Comparison of ENCODE assay signal across 22 cellular contexts in the genomic region with DNA sequence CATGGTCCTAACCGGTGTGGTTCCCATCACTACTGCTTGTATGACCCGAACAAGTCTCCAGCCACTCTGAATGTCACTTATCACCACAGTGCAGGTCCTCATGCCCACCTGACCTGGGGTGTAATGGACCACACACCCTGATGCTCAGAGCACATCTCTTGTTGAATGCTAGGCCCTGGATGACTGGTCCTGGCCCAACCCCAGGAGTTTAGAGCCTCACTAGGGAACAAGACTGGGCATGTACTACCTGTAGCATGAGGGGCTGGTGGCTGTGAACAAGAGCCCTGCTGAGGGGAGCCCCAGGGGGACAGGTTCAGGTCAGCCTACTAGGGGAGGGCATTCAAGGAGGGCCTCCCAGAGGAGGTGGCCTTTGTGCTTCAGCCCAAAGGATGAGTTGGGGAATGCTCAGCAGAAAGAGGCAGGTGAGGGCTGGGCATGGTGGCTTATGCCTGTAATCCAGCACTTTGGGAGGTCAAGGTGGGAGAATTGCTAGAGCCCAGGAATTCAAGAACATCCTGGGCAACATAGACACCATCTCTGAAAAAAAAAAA. TPM values are rescaled to one million over a fixed set of nuclear protein-coding genes. Genes with fewer than 3 reads are reported as not detected.
DNase-seq lines count a peak whose midpoint lies in the region; ATAC-seq and TF ChIP-seq lines count a peak whose summit lies in the region.
"Had no signal": no experiment of that assay in that cellular context is flagged by ENCODE, and none has a peak within 500 bp of the region (broad histone marks: within the 10 kb centered on the region; RNA-seq: fewer than 3 reads in every experiment).

No MANE protein-coding gene starts in this region.

- peak overlapping the region; percentile 66 for H3K4me2 ChIP-seq in OCI-LY7 (ENCODE audit: low read length)
- H3K4me2 ChIP-seq: SK-N-SH had no signal

- H3K27ac ChIP-seq in heart left ventricle = peak overlapping the region in 7 of 12 donors; percentile 49 to 94 (median 84)
- H3K27ac ChIP-seq in OCI-LY7 (ENCODE audit: low read depth, low read length, poor library complexity, severe bottlenecking) = no peak overlapping the region
- H3K27ac ChIP-seq in uterus = peak overlapping the region; percentile 81 to 97
- H3K27ac ChIP-seq: HL-60, parathyroid adenoma had no signal

- H2AFZ ChIP-seq in OCI-LY7 (ENCODE audit: low read length) = no peak overlapping the region
- H2AFZ ChIP-seq: parathyroid adenoma had no signal

- no peaks in the 10 kb centered on the region for H3K9me2 ChIP-seq in OCI-LY7 (ENCODE audit: insufficient read depth, low read length)
- H3K9me2 ChIP-seq: SK-N-SH had no signal

- H3K36me3 Mint-ChIP-seq in mesothelial cell of epicardium = peaks cover 2% of the 10 kb centered on the region
- H3K36me3 Mint-ChIP-seq: CD8-positive, alpha-beta memory T cell; immature natural killer cell had no signal

- TF ChIP-seq CTCF in heart left ventricle (IDR thresholded peaks at IDR 0.05) = no peak
- TF ChIP-seq CTCF in OCI-LY7 (conservative IDR thresholded peaks at IDR 0.05; ENCODE audit: low read length) = no peak
- no peak for TF ChIP-seq CTCF in mesothelial cell of epicardium (IDR thresholded peaks at IDR 0.05; ENCODE audit: unreplicated experiment)
- TF ChIP-seq CTCF in uterus (IDR thresholded peaks at IDR 0.05) = no peak

- no peaks in the 10 kb centered on the region for H3K27me3 ChIP-seq in heart left ventricle
- H3K27me3 ChIP-seq in uterus = no peaks in the 10 kb centered on the region

- H3K36me3 ChIP-seq in heart left ventricle (peaks cover 0 to 3% (median 0%) of the 10 kb centered on the region in 9 donors), OCI-LY7 (ENCODE audit: insufficient read depth, low read length) (no peaks in the 10 kb centered on the region), uterus (no peaks in the 10 kb centered on the region)

- H3K4me3 Mint-ChIP-seq in mesothelial cell of epicardium = no peak overlapping the region
- H3K4me3 Mint-ChIP-seq: immature natural killer cell had no signal

- CTCF ChIA-PET in OCI-LY7 (lab: Charles Lee; ENCODE audit: unreplicated experiment) = no interaction called here

- POLR2A ChIA-PET in OCI-LY7 (lab: Charles Lee) = interaction anchor here (0.8 to 2.5 kb wide), 3 partner anchors 15 to 162 kb away, joined by 3 to 25 read pairs (median 4); no protein-coding TSS in a partner anchor

- H3K4me1 Mint-ChIP-seq in mesothelial cell of epicardium = peaks cover 47% of the 10 kb centered on the region

- BruUV-seq in OCI-LY7 (replicated peaks; lab: Mats Ljungman, UMichigan) = no TSS peak

- peak overlapping the region; percentile 45 for H3K27ac Mint-ChIP-seq in mesothelial cell of epicardium

- no peak for ATAC-seq in heart left ventricle
- ATAC-seq in left cardiac atrium = no peak
- no peak for ATAC-seq in GM19328 (IDR thresholded peaks at IDR 0.05; ENCODE audit: unreplicated experiment)
- ATAC-seq: Panc1 had no signal

- no peaks in the 10 kb centered on the region for H3K9me3 Mint-ChIP-seq in mesothelial cell of epicardium
- H3K9me3 Mint-ChIP-seq: CD8-positive, alpha-beta memory T cell; immature natural killer cell had no signal

- intact Hi-C loops in heart left ventricle (cut with DNase I) (no loop called here), left cardiac atrium (cut with DNase I) (no loop called here), OCI-LY7 (cut with micrococcal nuclease; ENCODE audit: unreplicated experiment) (loop anchor here (2.0 kb wide), 1 partner anchor 37 kb away; no protein-coding TSS in a partner anchor), uterus (cut with DNase I; ENCODE audit: low total_unique reads) (no loop called here)

- H3K79me2 ChIP-seq in OCI-LY7 (ENCODE audit: insufficient read depth, low read depth, low read length) = no peaks in the 10 kb centered on the region

- 73 to 76% (median 75%) methylated on average over 2 of the region's 2 CpGs; no CpG with 5 or more reads in 1 of the 4 donors for WGBS in heart left ventricle, 4 donors

- TF ChIP-seq POLR2A in heart left ventricle (IDR thresholded peaks at IDR 0.05) (no peak), uterus (IDR thresholded peaks at IDR 0.05) (no peak)

- H3K27me3 Mint-ChIP-seq in mesothelial cell of epicardium (ENCODE audit: low read depth) = no peaks in the 10 kb centered on the region

- H3K9me3 ChIP-seq in heart left ventricle = no peaks in the 10 kb centered on the region
- no peaks in the 10 kb centered on the region for H3K9me3 ChIP-seq in OCI-LY7 (ENCODE audit: low read length)
- no peaks in the 10 kb centered on the region for H3K9me3 ChIP-seq in uterus
- H3K9me3 ChIP-seq: SK-N-SH had no signal

- H3K4me1 ChIP-seq in heart left ventricle (peaks cover 49 to 100% (median 95%) of the 10 kb centered on the region in 12 donors), OCI-LY7 (ENCODE audit: insufficient read depth, low read length, poor library complexity, severe bottlenecking) (peaks cover 87% of the 10 kb centered on the region), uterus (peaks cover 46 to 64% of the 10 kb centered on the region in 2 donors)

- DNase-seq in heart left ventricle (no peak), left cardiac atrium (no peak), OCI-LY7 (ENCODE audit: low spot score) (no peak), mesothelial cell of epicardium (ENCODE audit: low spot score in 2 of 2, unreplicated experiment in 2 of 2) (no peak), uterus (no peak), NCI-H1417 (lab: John Stamatoyannopoulos, UW) (no peak)
- no peak for DNase-seq in stimulated activated CD8-positive, alpha-beta memory T cell treated with anti-CD3 and anti-CD28 coated beads, Interleukin-4, amount 100 ng/mL, for 48 hours
- DNase-seq: activated CD4-positive, CD25-positive, alpha-beta regulatory T cell treated with anti-CD3 and anti-CD28 coated beads, Interleukin-2, amount 50 U/mL, for 72 hours; activated effector memory CD4-positive, alpha-beta T cell treated with anti-CD3 and anti-CD28 coated beads, Interleukin-2, amount 50 U/mL, for 16 hours; CD8-positive, alpha-beta memory T cell; cerebellar nuclear complex; effector CD4-positive, alpha-beta T cell; head of caudate nucleus; immature natural killer cell; NCI-H1694; SK-N-SH; stimulated activated CD4-positive, alpha-beta T cell treated with anti-CD3 and anti-CD28 coated beads, Interleukin-1b, Interleukin-23, amount 100 ng/mL, for 48 hours; T1000 had no signal

- H3K4me3 ChIP-seq in heart left ventricle = no peak overlapping the region
- H3K4me3 ChIP-seq in OCI-LY7 (ENCODE audit: low read depth, low read length, poor library complexity, severe bottlenecking) = no peak overlapping the region
- no peak overlapping the region for H3K4me3 ChIP-seq in uterus

- 0 out of 2 replicates have a peak, but pooled peaks cover 4% of the 10 kb centered on the region for H4K20me1 ChIP-seq in OCI-LY7 (ENCODE audit: insufficient read depth, low read length)

RNA-seq across cellular contexts. Expression of a gene that starts 31.2 kb away (rescaled TPM):
- total RNA-seq in heart left ventricle (10 to 100 TPM; 39.8 to 75.4 (median 50.5) TPM), left cardiac atrium (10 to 100 TPM; 51.4 to 58.0 TPM), OCI-LY7 (2022) (58.3 and 66.9 TPM in 2 replicates), mesothelial cell of epicardium (166 to 173 TPM (median 170 TPM) in 3 replicates), uterus (100 to 1,000 TPM in 1 of 4 donors, 10 to 100 TPM in 3; 18.7 to 188 (median 36.7) TPM)
- 10 to 100 TPM; 19.7 to 45.7 TPM for polyA plus RNA-seq in heart left ventricle
- 18.9 and 20.4 TPM in 2 replicates for total RNA-seq in OCI-LY7 (2014; rRNA removed; shearing (Covaris generic))
